In the genomic region with DNA sequence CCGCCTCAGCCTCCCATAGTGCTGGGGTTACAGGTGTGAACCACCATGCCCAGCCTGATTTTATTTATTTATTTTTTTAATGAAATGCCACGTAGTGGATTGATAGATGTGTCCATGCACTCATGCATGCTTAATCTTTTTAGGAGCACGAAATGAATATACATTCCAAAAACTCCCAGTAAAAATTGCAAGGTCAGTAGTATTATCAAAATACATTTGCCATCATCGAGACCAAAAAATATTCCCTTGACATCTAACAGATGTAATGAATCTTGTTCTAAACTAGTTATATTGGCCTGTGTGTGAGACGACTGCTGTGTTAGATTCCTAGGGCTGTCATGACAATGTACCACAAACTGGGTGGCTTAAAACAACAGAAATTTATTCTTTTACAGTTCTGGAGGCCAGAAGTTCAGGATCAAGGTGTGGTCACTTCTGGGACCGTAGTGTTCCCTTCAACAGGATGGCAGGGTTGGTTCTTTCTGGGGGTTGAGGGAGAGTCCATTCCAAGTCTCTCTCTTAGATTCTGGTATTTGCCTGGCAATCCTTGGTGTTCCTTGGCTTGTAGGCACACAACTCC, we compare ENCODE assay signal across 1 cellular context.
TF ChIP-seq lines count a peak whose summit lies in the region.

No MANE protein-coding gene starts in this region.

TF ChIP-seq in GM23338, 12 proteins besides CTCF, POLR2A, EP300 and RAD21 (continued from another document):
- TF ChIP-seq, protein P1, sequence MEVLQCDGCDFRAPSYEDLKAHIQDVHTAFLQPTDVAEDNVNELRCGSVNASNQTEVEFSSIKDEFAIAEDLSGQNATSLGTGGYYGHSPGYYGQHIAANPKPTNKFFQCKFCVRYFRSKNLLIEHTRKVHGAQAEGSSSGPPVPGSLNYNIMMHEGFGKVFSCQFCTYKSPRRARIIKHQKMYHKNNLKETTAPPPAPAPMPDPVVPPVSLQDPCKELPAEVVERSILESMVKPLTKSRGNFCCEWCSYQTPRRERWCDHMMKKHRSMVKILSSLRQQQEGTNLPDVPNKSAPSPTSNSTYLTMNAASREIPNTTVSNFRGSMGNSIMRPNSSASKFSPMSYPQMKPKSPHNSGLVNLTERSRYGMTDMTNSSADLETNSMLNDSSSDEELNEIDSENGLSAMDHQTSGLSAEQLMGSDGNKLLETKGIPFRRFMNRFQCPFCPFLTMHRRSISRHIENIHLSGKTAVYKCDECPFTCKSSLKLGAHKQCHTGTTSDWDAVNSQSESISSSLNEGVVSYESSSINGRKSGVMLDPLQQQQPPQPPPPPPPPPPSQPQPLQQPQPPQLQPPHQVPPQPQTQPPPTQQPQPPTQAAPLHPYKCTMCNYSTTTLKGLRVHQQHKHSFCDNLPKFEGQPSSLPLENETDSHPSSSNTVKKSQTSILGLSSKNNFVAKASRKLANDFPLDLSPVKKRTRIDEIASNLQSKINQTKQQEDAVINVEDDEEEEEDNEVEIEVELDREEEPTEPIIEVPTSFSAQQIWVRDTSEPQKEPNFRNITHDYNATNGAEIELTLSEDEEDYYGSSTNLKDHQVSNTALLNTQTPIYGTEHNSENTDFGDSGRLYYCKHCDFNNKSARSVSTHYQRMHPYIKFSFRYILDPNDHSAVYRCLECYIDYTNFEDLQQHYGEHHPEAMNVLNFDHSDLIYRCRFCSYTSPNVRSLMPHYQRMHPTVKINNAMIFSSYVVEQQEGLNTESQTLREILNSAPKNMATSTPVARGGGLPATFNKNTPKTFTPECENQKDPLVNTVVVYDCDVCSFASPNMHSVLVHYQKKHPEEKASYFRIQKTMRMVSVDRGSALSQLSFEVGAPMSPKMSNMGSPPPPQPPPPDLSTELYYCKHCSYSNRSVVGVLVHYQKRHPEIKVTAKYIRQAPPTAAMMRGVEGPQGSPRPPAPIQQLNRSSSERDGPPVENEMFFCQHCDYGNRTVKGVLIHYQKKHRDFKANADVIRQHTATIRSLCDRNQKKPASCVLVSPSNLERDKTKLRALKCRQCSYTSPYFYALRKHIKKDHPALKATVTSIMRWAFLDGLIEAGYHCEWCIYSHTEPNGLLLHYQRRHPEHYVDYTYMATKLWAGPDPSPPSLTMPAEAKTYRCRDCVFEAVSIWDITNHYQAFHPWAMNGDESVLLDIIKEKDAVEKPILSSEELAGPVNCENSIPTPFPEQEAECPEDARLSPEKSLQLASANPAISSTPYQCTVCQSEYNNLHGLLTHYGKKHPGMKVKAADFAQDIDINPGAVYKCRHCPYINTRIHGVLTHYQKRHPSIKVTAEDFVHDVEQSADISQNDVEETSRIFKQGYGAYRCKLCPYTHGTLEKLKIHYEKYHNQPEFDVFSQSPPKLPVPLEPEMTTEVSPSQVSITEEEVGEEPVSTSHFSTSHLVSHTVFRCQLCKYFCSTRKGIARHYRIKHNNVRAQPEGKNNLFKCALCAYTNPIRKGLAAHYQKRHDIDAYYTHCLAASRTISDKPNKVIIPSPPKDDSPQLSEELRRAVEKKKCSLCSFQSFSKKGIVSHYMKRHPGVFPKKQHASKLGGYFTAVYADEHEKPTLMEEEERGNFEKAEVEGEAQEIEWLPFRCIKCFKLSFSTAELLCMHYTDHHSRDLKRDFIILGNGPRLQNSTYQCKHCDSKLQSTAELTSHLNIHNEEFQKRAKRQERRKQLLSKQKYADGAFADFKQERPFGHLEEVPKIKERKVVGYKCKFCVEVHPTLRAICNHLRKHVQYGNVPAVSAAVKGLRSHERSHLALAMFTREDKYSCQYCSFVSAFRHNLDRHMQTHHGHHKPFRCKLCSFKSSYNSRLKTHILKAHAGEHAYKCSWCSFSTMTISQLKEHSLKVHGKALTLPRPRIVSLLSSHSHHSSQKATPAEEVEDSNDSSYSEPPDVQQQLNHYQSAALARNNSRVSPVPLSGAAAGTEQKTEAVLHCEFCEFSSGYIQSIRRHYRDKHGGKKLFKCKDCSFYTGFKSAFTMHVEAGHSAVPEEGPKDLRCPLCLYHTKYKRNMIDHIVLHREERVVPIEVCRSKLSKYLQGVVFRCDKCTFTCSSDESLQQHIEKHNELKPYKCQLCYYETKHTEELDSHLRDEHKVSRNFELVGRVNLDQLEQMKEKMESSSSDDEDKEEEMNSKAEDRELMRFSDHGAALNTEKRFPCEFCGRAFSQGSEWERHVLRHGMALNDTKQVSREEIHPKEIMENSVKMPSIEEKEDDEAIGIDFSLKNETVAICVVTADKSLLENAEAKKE (CRISPR knock-in tag; IDR thresholded peaks at IDR 0.05) = no peak
- TF ChIP-seq EZH2phosphoT487 (IDR thresholded peaks at IDR 0.05; ENCODE audit: unreplicated experiment) (no peak), CREB1 (CRISPR knock-in tag; IDR thresholded peaks at IDR 0.05; ENCODE audit: low read depth) (no peak), EZH2 (IDR thresholded peaks at IDR 0.05; ENCODE audit: low read depth, unreplicated experiment) (no peak), ZNF114 (CRISPR knock-in tag; IDR thresholded peaks at IDR 0.05) (no peak), POLR2AphosphoS5 (IDR thresholded peaks at IDR 0.05; ENCODE audit: low read depth) (no peak), ZNF331 (CRISPR knock-in tag; IDR thresholded peaks at IDR 0.05; ENCODE audit: low read depth) (no peak), NANOG (IDR thresholded peaks at IDR 0.05; ENCODE audit: borderline replicate concordance) (no peak)
- TF ChIP-seq, protein P2, sequence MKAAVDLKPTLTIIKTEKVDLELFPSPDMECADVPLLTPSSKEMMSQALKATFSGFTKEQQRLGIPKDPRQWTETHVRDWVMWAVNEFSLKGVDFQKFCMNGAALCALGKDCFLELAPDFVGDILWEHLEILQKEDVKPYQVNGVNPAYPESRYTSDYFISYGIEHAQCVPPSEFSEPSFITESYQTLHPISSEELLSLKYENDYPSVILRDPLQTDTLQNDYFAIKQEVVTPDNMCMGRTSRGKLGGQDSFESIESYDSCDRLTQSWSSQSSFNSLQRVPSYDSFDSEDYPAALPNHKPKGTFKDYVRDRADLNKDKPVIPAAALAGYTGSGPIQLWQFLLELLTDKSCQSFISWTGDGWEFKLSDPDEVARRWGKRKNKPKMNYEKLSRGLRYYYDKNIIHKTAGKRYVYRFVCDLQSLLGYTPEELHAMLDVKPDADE (IDR thresholded peaks at IDR 0.05) = no peak
- TF ChIP-seq, protein P3, sequence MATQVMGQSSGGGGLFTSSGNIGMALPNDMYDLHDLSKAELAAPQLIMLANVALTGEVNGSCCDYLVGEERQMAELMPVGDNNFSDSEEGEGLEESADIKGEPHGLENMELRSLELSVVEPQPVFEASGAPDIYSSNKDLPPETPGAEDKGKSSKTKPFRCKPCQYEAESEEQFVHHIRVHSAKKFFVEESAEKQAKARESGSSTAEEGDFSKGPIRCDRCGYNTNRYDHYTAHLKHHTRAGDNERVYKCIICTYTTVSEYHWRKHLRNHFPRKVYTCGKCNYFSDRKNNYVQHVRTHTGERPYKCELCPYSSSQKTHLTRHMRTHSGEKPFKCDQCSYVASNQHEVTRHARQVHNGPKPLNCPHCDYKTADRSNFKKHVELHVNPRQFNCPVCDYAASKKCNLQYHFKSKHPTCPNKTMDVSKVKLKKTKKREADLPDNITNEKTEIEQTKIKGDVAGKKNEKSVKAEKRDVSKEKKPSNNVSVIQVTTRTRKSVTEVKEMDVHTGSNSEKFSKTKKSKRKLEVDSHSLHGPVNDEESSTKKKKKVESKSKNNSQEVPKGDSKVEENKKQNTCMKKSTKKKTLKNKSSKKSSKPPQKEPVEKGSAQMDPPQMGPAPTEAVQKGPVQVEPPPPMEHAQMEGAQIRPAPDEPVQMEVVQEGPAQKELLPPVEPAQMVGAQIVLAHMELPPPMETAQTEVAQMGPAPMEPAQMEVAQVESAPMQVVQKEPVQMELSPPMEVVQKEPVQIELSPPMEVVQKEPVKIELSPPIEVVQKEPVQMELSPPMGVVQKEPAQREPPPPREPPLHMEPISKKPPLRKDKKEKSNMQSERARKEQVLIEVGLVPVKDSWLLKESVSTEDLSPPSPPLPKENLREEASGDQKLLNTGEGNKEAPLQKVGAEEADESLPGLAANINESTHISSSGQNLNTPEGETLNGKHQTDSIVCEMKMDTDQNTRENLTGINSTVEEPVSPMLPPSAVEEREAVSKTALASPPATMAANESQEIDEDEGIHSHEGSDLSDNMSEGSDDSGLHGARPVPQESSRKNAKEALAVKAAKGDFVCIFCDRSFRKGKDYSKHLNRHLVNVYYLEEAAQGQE (IDR thresholded peaks at IDR 0.05; ENCODE audit: unreplicated experiment) = no peak
